In the genomic region with DNA sequence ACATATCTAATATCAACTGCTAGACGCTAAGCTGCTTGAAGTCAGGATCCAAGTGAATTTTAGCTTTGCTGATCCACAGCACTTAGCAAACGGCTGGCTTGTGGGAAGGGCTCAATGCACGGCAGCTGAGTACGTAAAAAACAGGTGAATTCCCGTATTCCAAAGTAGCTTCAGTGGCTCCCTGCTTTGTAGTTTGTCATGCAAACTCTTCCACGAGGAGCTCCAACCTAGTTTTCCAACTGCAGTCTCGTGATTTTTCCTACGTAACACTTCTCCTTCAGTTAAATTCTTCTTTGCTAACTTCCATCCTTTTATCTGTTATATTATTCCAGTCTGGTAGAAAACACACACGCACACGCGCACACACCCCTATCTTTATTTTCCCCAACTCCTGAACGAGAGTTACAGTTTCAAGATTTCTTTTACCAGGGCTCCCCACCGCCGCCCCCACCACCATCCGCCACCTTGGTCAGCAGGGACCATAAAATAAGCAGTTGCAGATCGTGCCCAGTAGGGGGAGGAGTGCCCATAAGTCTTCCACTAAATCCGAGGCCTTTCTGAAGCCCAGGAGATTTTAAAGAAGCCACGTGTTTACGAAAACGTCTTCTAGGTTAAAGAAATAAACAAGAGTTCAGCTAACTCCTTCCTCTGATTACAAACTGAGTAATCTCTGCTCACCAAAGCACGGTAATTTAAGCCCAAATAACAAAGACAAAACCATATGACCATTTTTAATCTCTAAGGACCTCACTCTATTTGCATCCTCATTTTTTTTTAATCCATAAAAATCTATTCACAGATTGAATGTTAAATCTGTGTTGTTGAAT, we compare ENCODE assay signal across 8 cellular contexts. TPM values are rescaled to one million over a fixed set of nuclear protein-coding genes. Genes with fewer than 3 reads are reported as not detected.
A peak's percentile ranks its signal among the peaks of the same experiment; 100 is the strongest.
DNase-seq lines count a peak whose midpoint lies in the region; FAIRE-seq and TF ChIP-seq lines count a peak whose summit lies in the region.

No MANE protein-coding gene starts in this region.

- POLR2A ChIA-PET in endothelial cell of umbilical vein (lab: Charles Lee): interaction anchor here (0.5 kb wide), 1 partner anchor 46 kb away, joined by 3 read pairs; no protein-coding TSS in a partner anchor

- H3K27me3 ChIP-seq in endothelial cell of umbilical vein (ENCODE audit: control insufficient read depth in 2 of 2, insufficient read depth in 2 of 2, low read length in 2 of 2): no peaks in the 10 kb centered on the region
- H3K27me3 ChIP-seq in mesenchymal stem cell (ENCODE audit: control insufficient read depth in 1 of 2, insufficient read depth in 1 of 2, low read length in 2 of 2): no peaks in the 10 kb centered on the region
- no peaks in the 10 kb centered on the region for H3K27me3 ChIP-seq in transverse colon

- in situ Hi-C loops in ACHN (cut with HindIII; ENCODE audit: low pct_ligation_motif_present, low pct_unique_long_range_greater_than_20kb, low sequenced_read_pairs) (no loop called here), transverse colon (cut with MboI; ENCODE audit: low pct_ligation_motif_present in 1 of 4, low pct_unique_long_range_greater_than_20kb in 1 of 4, low sequenced_read_pairs in 3 of 4) (loop anchor here in 3 of 4 donors (5.0 to 25.0 kb wide), 4 partner anchors 121 to 159 kb away; no protein-coding TSS in a partner anchor)

- no peak overlapping the region for H3K18ac ChIP-seq in mesenchymal stem cell (ENCODE audit: low read depth in 1 of 2, low read length in 2 of 2)

- H3K27ac ChIP-seq in endothelial cell of umbilical vein (ENCODE audit: insufficient read depth, low read depth, low read length) (no peak overlapping the region), mesenchymal stem cell (ENCODE audit: low read length, poor library complexity, severe bottlenecking) (no peak overlapping the region), transverse colon (peak overlapping the region in 1 of 4 donors; percentile 35)

- TF ChIP-seq CTCF in GM12865 (IDR thresholded peaks at IDR 0.05; ENCODE audit: insufficient read depth, low read depth, low read length, missing control alignments) (peak; percentile 74), HFFc6 (IDR thresholded peaks at IDR 0.05) (peak; percentile 84), endothelial cell of umbilical vein (IDR thresholded peaks at IDR 0.05; ENCODE audit: extremely low read depth in 1 of 2, insufficient read depth in 1 of 2, low read depth in 1 of 2, low read length in 2 of 2) (peak; percentile 62 to 82), transverse colon (IDR thresholded peaks at IDR 0.05) (peak; percentile 69 to 85 (median 75))

- no peak overlapping the region for H2BK5ac ChIP-seq in mesenchymal stem cell (ENCODE audit: low read depth, low read length, poor library complexity, severe bottlenecking)

- peaks cover 3% of the 10 kb centered on the region for H3K79me1 ChIP-seq in mesenchymal stem cell (replicated peaks; ENCODE audit: low read length, poor library complexity, severe bottlenecking)

- WGBS in mesenchymal stem cell: 28% methylated on average over 21 of the region's 21 CpGs
- 11 to 15% methylated on average over 13 to 21 of the region's 21 CpGs for WGBS in transverse colon (ENCODE audit: low coverage in 1 of 2), 2 donors

- no peak overlapping the region for H4K8ac ChIP-seq in mesenchymal stem cell (ENCODE audit: low read length)

- no peak overlapping the region for H4K91ac ChIP-seq in mesenchymal stem cell (ENCODE audit: low read length)

- CTCF ChIA-PET in endothelial cell of umbilical vein (lab: Charles Lee): interaction anchor here (0.7 to 3.9 kb wide), 17 partner anchors 11 to 540 kb away, joined by 3 to 38 read pairs (median 3); partner anchors contain the start of gene TRIO

- H3K9ac ChIP-seq in endothelial cell of umbilical vein (replicated peaks; ENCODE audit: extremely low read depth, insufficient read depth, low read length) (no peak overlapping the region), mesenchymal stem cell (ENCODE audit: low read length) (peak overlapping the region; percentile 92)

- H3K36me3 Mint-ChIP-seq in HFFc6 (ENCODE audit: low read depth): peaks cover 24% of the 10 kb centered on the region

- H3K14ac ChIP-seq in mesenchymal stem cell (ENCODE audit: low read length in 2 of 2): no peak overlapping the region

- no peaks in the 10 kb centered on the region for H3K79me2 ChIP-seq in endothelial cell of umbilical vein (ENCODE audit: control insufficient read depth, insufficient read depth, low read length)

- no peak overlapping the region for H3K23ac ChIP-seq in mesenchymal stem cell (ENCODE audit: low read length in 2 of 2)

- no peaks in the 10 kb centered on the region for H4K20me1 ChIP-seq in endothelial cell of umbilical vein (replicated peaks; ENCODE audit: control insufficient read depth, extremely low read depth, insufficient read depth, low read length)

- H2AK5ac ChIP-seq in mesenchymal stem cell (ENCODE audit: low read length, severe bottlenecking): peak overlapping the region; percentile 49

- intact Hi-C loops in endothelial cell of umbilical vein (cut with micrococcal nuclease): loop anchor here (1.0 to 5.0 kb wide), 8 partner anchors 35 to 234 kb away; partner anchors contain the start of gene TRIO
- intact Hi-C loops in transverse colon (cut with DNase I; ENCODE audit: low total_unique reads): loop anchor here (5.0 kb wide), 1 partner anchor 159 kb away; no protein-coding TSS in a partner anchor

- H3K27me3 Mint-ChIP-seq in HFFc6 (ENCODE audit: insufficient read depth): peaks cover 2% of the 10 kb centered on the region; the same call in 1 of the 2 replicates

- peaks cover 30% of the 10 kb centered on the region for H3K4me1 ChIP-seq in endothelial cell of umbilical vein (ENCODE audit: control insufficient read depth, extremely low read depth, insufficient read depth, low read length)
- H3K4me1 ChIP-seq in mesenchymal stem cell (ENCODE audit: control insufficient read depth, insufficient read depth, low read depth, low read length): peaks cover 6% of the 10 kb centered on the region
- H3K4me1 ChIP-seq in transverse colon: peaks cover 0 to 12% (median 4%) of the 10 kb centered on the region in 4 donors

- no peaks in the 10 kb centered on the region for H3K9me1 ChIP-seq in endothelial cell of umbilical vein (replicated peaks; ENCODE audit: control insufficient read depth, extremely low read depth, insufficient read depth, low read length)

- peak overlapping the region; percentile 8 for H2BK120ac ChIP-seq in mesenchymal stem cell (ENCODE audit: low read depth, low read length)

- no peak overlapping the region for H2BK15ac ChIP-seq in mesenchymal stem cell (ENCODE audit: low read depth, poor library complexity, severe bottlenecking)

- H3K36me3 ChIP-seq in endothelial cell of umbilical vein (ENCODE audit: control insufficient read depth in 2 of 2, extremely low read depth in 1 of 2, insufficient read depth in 2 of 2, low read length in 2 of 2) (no peaks in the 10 kb centered on the region), mesenchymal stem cell (ENCODE audit: control insufficient read depth in 1 of 2, insufficient read depth in 2 of 2, low read depth in 1 of 2, low read length in 2 of 2) (no peaks in the 10 kb centered on the region), transverse colon (no peaks in the 10 kb centered on the region)

- H3K4me3 Mint-ChIP-seq in HFFc6: peak overlapping the region; percentile 75

- peaks cover 18% of the 10 kb centered on the region for H3K9me3 Mint-ChIP-seq in HFFc6

- peak overlapping the region; percentile 94 for H3K27ac Mint-ChIP-seq in HFFc6

- H2AFZ ChIP-seq in endothelial cell of umbilical vein (ENCODE audit: low read depth, low read length) (peak overlapping the region; percentile 68), mesenchymal stem cell (ENCODE audit: low read depth, low read length) (no peak overlapping the region)

- H3K4me3 ChIP-seq in GM12865 (ENCODE audit: low read depth, low read length) (peak overlapping the region; percentile 32), endothelial cell of umbilical vein (replicated peaks in 1 of 3; ENCODE audit: insufficient read depth in 1 of 3, low read depth in 1 of 3, low read length in 3 of 3) (peak overlapping the region in 2 of 3 experiments; percentile 5), mesenchymal stem cell (ENCODE audit: insufficient read depth in 1 of 2, low read depth in 1 of 2, low read length in 2 of 2) (peak overlapping the region in 1 of 2 experiments; percentile 67), transverse colon (peak overlapping the region in 3 of 4 donors; percentile 13 to 38 (median 19))

- FAIRE-seq in endothelial cell of umbilical vein (lab: Jason Lieb, UNC): peak; percentile 79

- H3K4me1 Mint-ChIP-seq in HFFc6 (ENCODE audit: low read depth): peaks cover 78% of the 10 kb centered on the region

- H2BK12ac ChIP-seq in mesenchymal stem cell (ENCODE audit: low read length in 2 of 2): no peak overlapping the region

- peak; percentile 24 for DNase-seq in ACHN
- peak; percentile 91 for DNase-seq in GM12865 (ENCODE audit: low read depth)
- DNase-seq in HFFc6: peak; percentile 69
- DNase-seq in M059J (ENCODE audit: low read depth): peak; percentile 92
- DNase-seq in SKM-1 treated with dmso at 0.1 percent for 144 hours (lab: John Stamatoyannopoulos, UW; ENCODE audit: unreplicated experiment): peak; percentile 70
- peak; percentile 77 for DNase-seq in endothelial cell of umbilical vein (ENCODE audit: low read depth, low spot score)
- DNase-seq in mesenchymal stem cell: peak; percentile 86
- peak; percentile 72 for DNase-seq in transverse colon

- H3K4me2 ChIP-seq in endothelial cell of umbilical vein (ENCODE audit: insufficient read depth, low read length) (peak overlapping the region; percentile 43), mesenchymal stem cell (ENCODE audit: low read length, poor library complexity, severe bottlenecking) (no peak overlapping the region)

- no peaks in the 10 kb centered on the region for H3K9me3 ChIP-seq in endothelial cell of umbilical vein (replicated peaks; ENCODE audit: control insufficient read depth, insufficient read depth, low read length)
- peaks cover 17% of the 10 kb centered on the region for H3K9me3 ChIP-seq in mesenchymal stem cell (ENCODE audit: control insufficient read depth, low read length)
- no peaks in the 10 kb centered on the region for H3K9me3 ChIP-seq in transverse colon

- H3K4ac ChIP-seq in mesenchymal stem cell (ENCODE audit: low read depth in 1 of 2, low read length in 2 of 2): no peak overlapping the region

- BruUV-seq in endothelial cell of umbilical vein (replicated peaks; lab: Mats Ljungman, UMichigan): no TSS peak

- dilution Hi-C loops in endothelial cell of umbilical vein (cut with MboI; ENCODE audit: extremely low pct_ligation_motif_present, low sequenced_read_pairs): loop anchor here (25.0 kb wide), 1 partner anchor 121 kb away; no protein-coding TSS in a partner anchor

- no peak for TF ChIP-seq POLR2A in endothelial cell of umbilical vein (IDR thresholded peaks at IDR 0.05; ENCODE audit: low read depth, low read length)
- no peak for TF ChIP-seq POLR2A in transverse colon (IDR thresholded peaks at IDR 0.05)

- no peak for TF ChIP-seq EP300 in transverse colon (IDR thresholded peaks at IDR 0.05; ENCODE audit: low read depth)

RNA-seq across cellular contexts. Expression of gene TRIO, which starts 34.8 kb away (rescaled TPM):
- 100 to 1,000 TPM; 167 to 219 (median 190) TPM for total RNA-seq in HFFc6 (2021; fragmentation: NEBNext Ultra II Directional; extraction: Animal tissue kit (Norgen Biotek cat#: 25700))
- 55.8 and 116 TPM in 2 replicates for total RNA-seq in M059J (2014; rRNA removed; shearing (Covaris generic))
- total RNA-seq in endothelial cell of umbilical vein (242 and 248 TPM in 2 replicates), transverse colon (100 to 1,000 TPM; 186 to 388 (median 285) TPM)
- 78.8 and 82.9 TPM in 2 replicates for polyA plus RNA-seq in endothelial cell of umbilical vein
- polyA plus RNA-seq in endothelial cell of umbilical vein (2011; cell fraction: cytosol; rRNA removed): 78.5 and 80.6 TPM in 2 replicates
- polyA plus RNA-seq in endothelial cell of umbilical vein (2011; cell fraction: nucleus; rRNA removed): 578 and 654 TPM in 2 replicates
- 97.7 and 123 TPM in 2 replicates for polyA plus RNA-seq in endothelial cell of umbilical vein (2012)
- 717 and 753 TPM in 2 replicates for polyA minus RNA-seq in endothelial cell of umbilical vein
- 58.8 TPM for polyA minus RNA-seq in endothelial cell of umbilical vein (2011; cell fraction: cytosol; rRNA and poly(A)+ RNA removed)
- polyA minus RNA-seq in endothelial cell of umbilical vein (2011; cell fraction: nucleus; rRNA and poly(A)+ RNA removed): 902 and 1,116 TPM in 2 replicates
- polyA plus RNA-seq in mesenchymal stem cell (2013, experiment 1 of 2): 39.8 TPM
- polyA plus RNA-seq in mesenchymal stem cell (2013, experiment 2 of 2): 39.0 TPM

Comparison
In these comparisons a context has a peak if more than half of its experiments do, and no peak if none do; other contexts are left out.
1. DNase-seq: peak in every context shown above with its lines; median percentile 92 in M059J; 91 in GM12865; 86 in mesenchymal stem cell; 77 in endothelial cell of umbilical vein; 72 in transverse colon; 70 in SKM-1 treated with dmso at 0.1 percent for 144 hours; 69 in HFFc6; 24 in ACHN.